ENCODE assay signal across 2 cellular contexts in genomic region chr19:44666852-44667251, GRCh38.
TF ChIP-seq lines count a peak whose summit lies in the region.

No MANE protein-coding gene starts in this region.

TF ChIP-seq in A549, 52 proteins besides CTCF, POLR2A, EP300 and RAD21:
- 0 out of 5 replicates have a peak, but pooled peaks of 1 of the 2 experiments have one; percentile 48 for TF ChIP-seq JUN (IDR thresholded peaks at IDR 0.05)
- no peak for TF ChIP-seq HMGXB4 (CRISPR knock-in tag; IDR thresholded peaks at IDR 0.05; ENCODE audit: borderline replicate concordance)
- TF ChIP-seq CHD2 (IDR thresholded peaks at IDR 0.05; ENCODE audit: low read length, partially characterized antibody), result no peak

TF ChIP-seq in K562, 482 proteins besides CTCF, POLR2A, EP300 and RAD21:
- TF ChIP-seq ZNF764 (CRISPR knock-in tag; IDR thresholded peaks at IDR 0.05; ENCODE audit: low read depth) (no peak), PHF21A (IDR thresholded peaks at IDR 0.05; ENCODE audit: borderline replicate concordance, low read depth) (no peak), E2F5 (CRISPR knock-in tag; IDR thresholded peaks at IDR 0.05) (no peak), CLOCK (CRISPR knock-in tag; IDR thresholded peaks at IDR 0.05; ENCODE audit: borderline replicate concordance) (no peak), ZNF316 (IDR thresholded peaks at IDR 0.05) (no peak), ZNF449 (CRISPR knock-in tag; IDR thresholded peaks at IDR 0.05) (no peak), NCOA1 (IDR thresholded peaks at IDR 0.05; ENCODE audit: low read depth) (no peak), HNRNPH1 (optimal IDR thresholded peaks at IDR 0.05; ENCODE audit: low read depth, low read length) (no peak), NCOA4 (IDR thresholded peaks at IDR 0.05; ENCODE audit: partially characterized antibody) (no peak), SRF (CRISPR knock-in tag; IDR thresholded peaks at IDR 0.05) (no peak), VEZF1 (CRISPR knock-in tag; IDR thresholded peaks at IDR 0.05) (no peak)
TF ChIP-seq in K562: peak in this region for 0.
